ENCODE assay signal across 20 cellular contexts in the genomic region with DNA sequence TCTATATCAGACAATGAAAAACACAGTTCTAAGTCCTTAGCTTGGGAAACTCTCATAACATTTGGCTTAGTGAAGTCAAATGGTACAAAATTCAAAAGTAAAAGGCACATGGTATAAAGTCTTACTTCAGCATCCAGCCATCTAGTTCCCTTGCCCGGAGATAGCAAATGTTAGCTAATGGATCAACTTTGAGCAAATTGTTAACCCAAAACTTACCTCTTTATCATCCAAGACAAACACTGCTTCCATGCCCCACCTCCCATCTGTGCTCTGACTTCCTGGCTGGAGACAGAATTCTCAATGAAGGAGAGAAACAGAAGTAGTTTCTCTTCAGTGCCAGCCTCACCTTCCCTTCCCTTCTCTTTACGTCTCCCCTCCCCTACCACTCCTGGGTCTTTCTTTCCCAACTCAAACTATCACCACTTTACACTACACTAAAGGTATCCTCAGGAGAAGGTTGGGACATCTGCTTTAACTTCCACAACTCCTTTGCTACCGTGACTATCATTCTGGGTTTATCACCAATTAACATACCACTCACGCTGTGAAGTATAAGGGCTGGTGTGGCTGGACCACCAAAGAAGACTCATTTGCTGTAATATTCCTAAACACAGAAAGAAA. TPM values are rescaled to one million over a fixed set of nuclear protein-coding genes. Genes with fewer than 3 reads are reported as not detected.
DNase-seq lines count a peak whose midpoint lies in the region; ATAC-seq and TF ChIP-seq lines count a peak whose summit lies in the region.
"Had no signal": no experiment of that assay in that cellular context is flagged by ENCODE, and none has a peak within 500 bp of the region (broad histone marks: within the 10 kb centered on the region; RNA-seq: fewer than 3 reads in every experiment).

No MANE protein-coding gene starts in this region.

- no peaks in the 10 kb centered on the region for H3K9me3 Mint-ChIP-seq in endodermal cell
- H3K9me3 Mint-ChIP-seq in activated CD4-positive, alpha-beta T cell treated with anti-CD3 and anti-CD28 coated beads, Interleukin-2, amount 10 ng/mL, durations not matched to agents 7 days and 5 days = no peaks in the 10 kb centered on the region

- H3K4me3 Mint-ChIP-seq in endodermal cell = peak overlapping the region; percentile 20
- no peak overlapping the region for H3K4me3 Mint-ChIP-seq in activated CD4-positive, alpha-beta T cell treated with anti-CD3 and anti-CD28 coated beads, Interleukin-2, amount 10 ng/mL, durations not matched to agents 7 days and 5 days
- H3K4me3 Mint-ChIP-seq: CD4-positive, alpha-beta memory T cell had no signal

- intact Hi-C loops in mucosa of descending colon (cut with DNase I, micrococcal nuclease) (no loop called here), sigmoid colon (cut with DNase I) (no loop called here)

- CTCF ChIA-PET in activated CD4-positive, alpha-beta T cell treated with anti-CD3 and anti-CD28 coated beads, Interleukin-2, amount 10 ng/mL, durations not matched to agents 7 days and 5 days (lab: Charles Lee) = interaction anchor here (1.3 kb wide), 1 partner anchor 11 kb away, joined by 3 read pairs; no protein-coding TSS in a partner anchor

- TF ChIP-seq CTCF in endodermal cell (conservative IDR thresholded peaks at IDR 0.05) = no peak
- no peak for TF ChIP-seq CTCF in mucosa of descending colon (IDR thresholded peaks at IDR 0.05)
- TF ChIP-seq CTCF in sigmoid colon (IDR thresholded peaks at IDR 0.05) = no peak

- TF ChIP-seq POLR2A in sigmoid colon (IDR thresholded peaks at IDR 0.05) = no peak

- POLR2A ChIA-PET in activated CD4-positive, alpha-beta T cell treated with anti-CD3 and anti-CD28 coated beads, Interleukin-2, amount 10 ng/mL, durations not matched to agents 7 days and 5 days (lab: Charles Lee) = no interaction called here

- H3K9me3 ChIP-seq in endodermal cell (ENCODE audit: control insufficient read depth, low read length) (no peaks in the 10 kb centered on the region), mucosa of descending colon (no peaks in the 10 kb centered on the region), sigmoid colon (no peaks in the 10 kb centered on the region)
- H3K9me3 ChIP-seq: SK-N-SH had no signal

- no peak overlapping the region for H3K9ac ChIP-seq in endodermal cell (ENCODE audit: extremely low read depth, low read length, poor library complexity, severe bottlenecking)
- H3K9ac ChIP-seq: GM23248, SK-N-SH had no signal

- no peak for TF ChIP-seq EP300 in sigmoid colon (IDR thresholded peaks at IDR 0.05)

- DNase-seq in DMS 273 (lab: John Stamatoyannopoulos, UW; ENCODE audit: unreplicated experiment) = peak; percentile 41
- DNase-seq in DMS 273 treated with DMSO at 0.1 percent for 48 hours (lab: John Stamatoyannopoulos, UW) = no peak
- no peak for DNase-seq in endodermal cell
- peak in 1 of 3 donors; percentile 13 for DNase-seq in mucosa of descending colon
- DNase-seq in mesenteric fat pad (ENCODE audit: low spot score) = no peak
- DNase-seq in sigmoid colon = no peak
- DNase-seq in activated CD4-positive, alpha-beta T cell treated with anti-CD3 and anti-CD28 coated beads, Interleukin-2, amount 10 ng/mL, durations not matched to agents 7 days and 5 days = no peak
- DNase-seq: CD4-positive, alpha-beta memory T cell; DND-41; GM23248; Karpas-422; MM.1S; NCI-H1092 treated with DMSO at 0.1 percent for 48 hours; NCI-H2081 treated with DMSO at 0.1 percent for 48 hours; NCI-H524; Right ventricle myocardium superior; SK-N-SH had no signal

- H3K4me3 ChIP-seq in endodermal cell (ENCODE audit: low read length) (peak overlapping the region; percentile 72), mucosa of descending colon (no peak overlapping the region), sigmoid colon (no peak overlapping the region)
- H3K4me3 ChIP-seq: GM12878, GM23248 had no signal

- peaks cover 21% of the 10 kb centered on the region for H3K4me1 Mint-ChIP-seq in endodermal cell
- no peaks in the 10 kb centered on the region for H3K4me1 Mint-ChIP-seq in activated CD4-positive, alpha-beta T cell treated with anti-CD3 and anti-CD28 coated beads, Interleukin-2, amount 10 ng/mL, durations not matched to agents 7 days and 5 days
- H3K4me1 Mint-ChIP-seq: CD4-positive, alpha-beta memory T cell had no signal

- H3K27ac ChIP-seq in endodermal cell (ENCODE audit: low read depth, low read length) (no peak overlapping the region), sigmoid colon (no peak overlapping the region)
- H3K27ac ChIP-seq: 22Rv1, GM23248 had no signal

- H3K4me1 ChIP-seq in endodermal cell (ENCODE audit: control insufficient read depth, insufficient read depth, low read length) (peaks cover 4% of the 10 kb centered on the region), mucosa of descending colon (ENCODE audit: low read depth) (peaks cover 4% of the 10 kb centered on the region), sigmoid colon (no peaks in the 10 kb centered on the region)

- H3K27ac Mint-ChIP-seq in endodermal cell = peak overlapping the region; percentile 71
- no peak overlapping the region for H3K27ac Mint-ChIP-seq in activated CD4-positive, alpha-beta T cell treated with anti-CD3 and anti-CD28 coated beads, Interleukin-2, amount 10 ng/mL, durations not matched to agents 7 days and 5 days

- H3K36me3 Mint-ChIP-seq in endodermal cell (ENCODE audit: low read depth) = no peaks in the 10 kb centered on the region
- no peaks in the 10 kb centered on the region for H3K36me3 Mint-ChIP-seq in activated CD4-positive, alpha-beta T cell treated with anti-CD3 and anti-CD28 coated beads, Interleukin-2, amount 10 ng/mL, durations not matched to agents 7 days and 5 days (ENCODE audit: low read depth)

- ATAC-seq in mucosa of descending colon = peak; percentile 74
- ATAC-seq in GM21423 (IDR thresholded peaks at IDR 0.05; ENCODE audit: unreplicated experiment) = no peak
- ATAC-seq: GM12878 had no signal

- no peaks in the 10 kb centered on the region for H3K27me3 ChIP-seq in endodermal cell (ENCODE audit: control insufficient read depth, insufficient read depth, low read length, poor library complexity, severe bottlenecking)
- H3K27me3 ChIP-seq in sigmoid colon = no peaks in the 10 kb centered on the region

- H3K36me3 ChIP-seq in endodermal cell (ENCODE audit: control insufficient read depth, insufficient read depth, low read length) = no peaks in the 10 kb centered on the region
- no peaks in the 10 kb centered on the region for H3K36me3 ChIP-seq in mucosa of descending colon (ENCODE audit: low read depth)
- no peaks in the 10 kb centered on the region for H3K36me3 ChIP-seq in sigmoid colon

- WGBS in endodermal cell (ENCODE audit: insufficient coverage in 1 of 2, insufficient read length in 1 of 2), 2 experiments = 70 to 100% methylated on average over 2 to 4 of the region's 4 CpGs
- 13 to 58% methylated on average over 4 of the region's 4 CpGs for WGBS in sigmoid colon, 2 donors

- H3K27me3 Mint-ChIP-seq in endodermal cell (ENCODE audit: insufficient read depth) = no peaks in the 10 kb centered on the region
- H3K27me3 Mint-ChIP-seq in activated CD4-positive, alpha-beta T cell treated with anti-CD3 and anti-CD28 coated beads, Interleukin-2, amount 10 ng/mL, durations not matched to agents 7 days and 5 days = peaks cover 2% of the 10 kb centered on the region

RNA-seq across cellular contexts. Expression of a gene that starts 21.2 kb away (rescaled TPM):
- total RNA-seq in endodermal cell (10 to 100 TPM; 15.5 to 20.9 TPM), mucosa of descending colon (10 to 100 TPM; 34.0 to 53.3 (median 40.5) TPM), mesenteric fat pad (17.6 TPM), sigmoid colon (10 to 100 TPM; 17.2 to 33.8 (median 23.2) TPM)
- polyA plus RNA-seq in endodermal cell (2013, experiment 1 of 2) = 9.6 TPM
- 9.2 TPM for polyA plus RNA-seq in endodermal cell (2013, experiment 2 of 2)
- 10 to 100 TPM; 14.4 to 27.3 (median 22.2) TPM for polyA plus RNA-seq in sigmoid colon
- total RNA-seq in activated CD4-positive, alpha-beta T cell treated with anti-CD3 and anti-CD28 coated beads, Interleukin-2, amount 10 ng/mL, durations not matched to agents 7 days and 5 days = 10 to 100 TPM; 16.8 to 18.5 TPM
